Comparison of ENCODE assay signal across 1 cellular context in genomic region chr9:86099695-86100364, GRCh38.
TF ChIP-seq lines count a peak whose summit lies in the region.

No MANE protein-coding gene starts in this region.

TF ChIP-seq in HCT116, 20 proteins besides CTCF, POLR2A, EP300 and RAD21 (continued from another document):
- TF ChIP-seq REST (IDR thresholded peaks at IDR 0.05; ENCODE audit: low read depth), result no peak
- TF ChIP-seq ZFX (IDR thresholded peaks at IDR 0.05), result no peak
- no peak for TF ChIP-seq SIN3A (IDR thresholded peaks at IDR 0.05; ENCODE audit: low read depth)
- no peak for TF ChIP-seq YY1 (IDR thresholded peaks at IDR 0.05; ENCODE audit: extremely low read depth, insufficient replicate concordance, low read depth, low read length)
- no peak for TF ChIP-seq ELF1 (IDR thresholded peaks at IDR 0.05; ENCODE audit: borderline replicate concordance, low read depth)
- no peak for TF ChIP-seq CBX3 (IDR thresholded peaks at IDR 0.05; ENCODE audit: low read depth)
- no peak for TF ChIP-seq ZBTB33 (IDR thresholded peaks at IDR 0.05; ENCODE audit: extremely low read depth, insufficient replicate concordance, low read length)
- no peak for TF ChIP-seq FOSL1 (IDR thresholded peaks at IDR 0.05; ENCODE audit: low read depth)
- no peak for TF ChIP-seq EGR1 (IDR thresholded peaks at IDR 0.05; ENCODE audit: low read depth)
- no peak for TF ChIP-seq EZH2phosphoT487 (IDR thresholded peaks at IDR 0.05; ENCODE audit: borderline replicate concordance)
- TF ChIP-seq SP1 (IDR thresholded peaks at IDR 0.05; ENCODE audit: low read depth), result no peak
- no peak for TF ChIP-seq SRF (IDR thresholded peaks at IDR 0.05; ENCODE audit: low read depth)
- TF ChIP-seq ATF3 (IDR thresholded peaks at IDR 0.05), result no peak
TF ChIP-seq in HCT116: peak in this region for 3.
